In the genomic region with DNA sequence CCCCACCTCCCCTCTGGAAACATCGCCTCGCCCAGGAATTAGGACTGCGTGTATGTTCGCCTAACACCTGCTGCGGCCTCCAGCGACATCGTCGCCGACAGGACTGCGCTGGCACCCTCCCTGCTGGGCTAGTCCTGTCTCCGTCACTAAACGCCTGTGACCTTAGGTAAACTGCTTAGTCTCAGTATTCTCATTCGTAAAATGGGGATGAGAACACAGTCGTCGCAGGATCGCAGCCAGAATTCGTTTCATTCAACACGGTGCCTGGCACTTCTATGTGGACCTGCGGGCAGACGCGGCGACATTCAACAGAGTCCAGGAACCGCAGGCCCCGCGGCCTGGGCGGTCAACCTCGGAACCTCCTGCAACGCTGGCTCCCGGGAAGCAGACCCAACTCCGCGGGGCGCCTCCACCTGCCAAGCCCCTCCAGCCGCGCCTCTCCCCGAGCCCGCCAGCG, we compare ENCODE assay signal across 8 cellular contexts. TPM values are rescaled to one million over a fixed set of nuclear protein-coding genes. Genes with fewer than 3 reads are reported as not detected.
A peak's percentile ranks its signal among the peaks of the same experiment; 100 is the strongest.
DNase-seq lines count a peak whose midpoint lies in the region; ATAC-seq and TF ChIP-seq lines count a peak whose summit lies in the region.

No MANE protein-coding gene starts in this region.

- H3K27ac ChIP-seq in AG04450 (ENCODE audit: low read depth, low read length) = no peak overlapping the region
- H3K27ac ChIP-seq in transverse colon = peak overlapping the region; percentile 84 to 92 (median 92)

- H3K36me3 Mint-ChIP-seq in activated CD4-positive, alpha-beta memory T cell treated with anti-CD3 and anti-CD28 coated beads, Interleukin-2, amount 10 ng/mL, durations not matched to agents 7 days and 5 days (ENCODE audit: low read depth) = no peaks in the 10 kb centered on the region
- H3K36me3 Mint-ChIP-seq in natural killer cell = no peaks in the 10 kb centered on the region

- CTCF ChIA-PET in AG04450 (lab: Charles Lee) = interaction anchor here (0.6 to 0.9 kb wide), 2 partner anchors 12 to 303 kb away, joined by 3 to 5 read pairs; no protein-coding TSS in a partner anchor
- CTCF ChIA-PET in activated CD4-positive, alpha-beta memory T cell treated with anti-CD3 and anti-CD28 coated beads, Interleukin-2, amount 10 ng/mL, durations not matched to agents 7 days and 5 days (lab: Charles Lee) = interaction anchor here (1.6 kb wide), 1 partner anchor 179 kb away, joined by 6 read pairs; the partner anchor contains the start of gene IL17D

- H3K36me3 ChIP-seq in transverse colon = no peaks in the 10 kb centered on the region

- peak overlapping the region; percentile 69 for H3K27ac Mint-ChIP-seq in activated CD4-positive, alpha-beta memory T cell treated with anti-CD3 and anti-CD28 coated beads, Interleukin-2, amount 10 ng/mL, durations not matched to agents 7 days and 5 days
- peak overlapping the region in 1 of 2 donors; percentile 75 for H3K27ac Mint-ChIP-seq in natural killer cell

- POLR2A ChIA-PET in AG04450 (lab: Yijun Ruan, JAX) = no interaction called here
- POLR2A ChIA-PET in activated CD4-positive, alpha-beta memory T cell treated with anti-CD3 and anti-CD28 coated beads, Interleukin-2, amount 10 ng/mL, durations not matched to agents 7 days and 5 days (lab: Charles Lee) = interaction anchor here (0.6 to 1.9 kb wide), 7 partner anchors 40 to 249 kb away, joined by 3 to 7 read pairs (median 4); partner anchors contain the start of genes EEF1AKMT1 and IFT88

- WGBS in transverse colon (ENCODE audit: low coverage in 1 of 2), 2 donors = 3 to 19% methylated on average over 10 to 37 of the region's 37 CpGs

- no peak for TF ChIP-seq POLR2A in transverse colon (IDR thresholded peaks at IDR 0.05)

- intact Hi-C loops in natural killer cell (cut with micrococcal nuclease) = loop anchor here (10.0 kb wide), 1 partner anchor 180 kb away; the partner anchor contains the start of gene IL17D
- intact Hi-C loops in transverse colon (cut with DNase I; ENCODE audit: low total_unique reads) = no loop called here

- H3K4me3 ChIP-seq in AG04450 (ENCODE audit: low read depth, low read length) (peak overlapping the region; percentile 82), fibroblast of the aortic adventitia (ENCODE audit: low read depth, low read length) (peak overlapping the region; percentile 80), transverse colon (peak overlapping the region; percentile 85 to 92 (median 88))

- no peak for TF ChIP-seq EP300 in transverse colon (IDR thresholded peaks at IDR 0.05; ENCODE audit: low read depth)

- ATAC-seq in GM19035 (IDR thresholded peaks at IDR 0.05; ENCODE audit: unreplicated experiment) = peak; percentile 35
- peak; percentile 10 for ATAC-seq in HG03460 (IDR thresholded peaks at IDR 0.05; ENCODE audit: unreplicated experiment)
- peak; percentile 2 to 9 (median 9) for ATAC-seq in natural killer cell

- peak overlapping the region; percentile 79 for H3K4me3 Mint-ChIP-seq in activated CD4-positive, alpha-beta memory T cell treated with anti-CD3 and anti-CD28 coated beads, Interleukin-2, amount 10 ng/mL, durations not matched to agents 7 days and 5 days
- peak overlapping the region; percentile 88 for H3K4me3 Mint-ChIP-seq in natural killer cell

- no peak for DNase-seq in AG04450 (ENCODE audit: low read depth, low spot score)
- peak; percentile 46 for DNase-seq in activated CD4-positive, alpha-beta memory T cell treated with anti-CD3 and anti-CD28 coated beads, Interleukin-2, amount 10 ng/mL, durations not matched to agents 7 days and 5 days
- peak; percentile 12 for DNase-seq in fibroblast of the aortic adventitia (ENCODE audit: low read depth)
- DNase-seq in natural killer cell = no peak
- peak; percentile 57 for DNase-seq in transverse colon
- DNase-seq in retina = no peak

- peaks cover 7 to 29% (median 19%) of the 10 kb centered on the region in 4 donors for H3K4me1 ChIP-seq in transverse colon

- in situ Hi-C loops in transverse colon (cut with MboI; ENCODE audit: low pct_ligation_motif_present in 1 of 4, low pct_unique_long_range_greater_than_20kb in 1 of 4, low sequenced_read_pairs in 3 of 4) = no loop called here

- peaks cover 34% of the 10 kb centered on the region for H3K4me1 Mint-ChIP-seq in activated CD4-positive, alpha-beta memory T cell treated with anti-CD3 and anti-CD28 coated beads, Interleukin-2, amount 10 ng/mL, durations not matched to agents 7 days and 5 days
- peaks cover 16 to 18% of the 10 kb centered on the region in 2 donors for H3K4me1 Mint-ChIP-seq in natural killer cell

- TF ChIP-seq CTCF in AG04450 (IDR thresholded peaks at IDR 0.05; ENCODE audit: low read depth, low read length) (no peak), fibroblast of the aortic adventitia (IDR thresholded peaks at IDR 0.05; ENCODE audit: insufficient read depth, low read length) (no peak), natural killer cell (IDR thresholded peaks at IDR 0.05) (no peak), transverse colon (IDR thresholded peaks at IDR 0.05) (no peak)

- H3K9me3 ChIP-seq in AG04450 (ENCODE audit: control insufficient read depth, insufficient read depth, low read length) (no peaks in the 10 kb centered on the region), transverse colon (no peaks in the 10 kb centered on the region)

- no peaks in the 10 kb centered on the region for H3K27me3 Mint-ChIP-seq in activated CD4-positive, alpha-beta memory T cell treated with anti-CD3 and anti-CD28 coated beads, Interleukin-2, amount 10 ng/mL, durations not matched to agents 7 days and 5 days
- peaks cover 4 to 10% of the 10 kb centered on the region in 2 donors for H3K27me3 Mint-ChIP-seq in natural killer cell (ENCODE audit: low read depth in 2 of 2)

- H3K27me3 ChIP-seq in AG04450 (ENCODE audit: control insufficient read depth, insufficient read depth, low read length) (no peaks in the 10 kb centered on the region), transverse colon (no peaks in the 10 kb centered on the region)

- peaks cover under 1% of the 10 kb centered on the region for H3K9me3 Mint-ChIP-seq in activated CD4-positive, alpha-beta memory T cell treated with anti-CD3 and anti-CD28 coated beads, Interleukin-2, amount 10 ng/mL, durations not matched to agents 7 days and 5 days
- no peaks in the 10 kb centered on the region for H3K9me3 Mint-ChIP-seq in natural killer cell

RNA-seq across cellular contexts. Expression of gene CRYL1, which starts 0.5 kb away (rescaled TPM):
- 21.6 and 23.2 TPM in 2 replicates for polyA plus RNA-seq in AG04450 (2011; rRNA removed)
- polyA minus RNA-seq in AG04450 (2011; rRNA and poly(A)+ RNA removed) = 11.0 and 16.0 TPM in 2 replicates
- total RNA-seq in activated CD4-positive, alpha-beta memory T cell treated with anti-CD3 and anti-CD28 coated beads, Interleukin-2, amount 10 ng/mL, durations not matched to agents 7 days and 5 days = 10 to 100 TPM; 20.1 to 22.8 TPM
- total RNA-seq in fibroblast of the aortic adventitia (ENCODE audit: low replicate concordance) = 14.2 and 21.3 TPM in 2 replicates
- total RNA-seq in natural killer cell = 10 to 100 TPM; 13.4 to 15.8 (median 14.9) TPM
- 100 to 1,000 TPM in 3 of 4 donors, 10 to 100 TPM in 1; 75.0 to 188 (median 145) TPM for total RNA-seq in transverse colon

RNA-seq across cellular contexts. Expression of gene IFT88, which starts 41.8 kb away (rescaled TPM):
- 11.0 and 15.8 TPM in 2 replicates for polyA plus RNA-seq in AG04450 (2011; rRNA removed)
- polyA minus RNA-seq in AG04450 (2011; rRNA and poly(A)+ RNA removed) = 11.4 and 12.6 TPM in 2 replicates
- total RNA-seq in activated CD4-positive, alpha-beta memory T cell treated with anti-CD3 and anti-CD28 coated beads, Interleukin-2, amount 10 ng/mL, durations not matched to agents 7 days and 5 days = 1 to 10 TPM; 6.1 to 8.1 TPM
- total RNA-seq in fibroblast of the aortic adventitia (ENCODE audit: low replicate concordance) = 21.1 TPM in 2 replicates
- total RNA-seq in natural killer cell = 10 to 100 TPM in 2 of 3 donors, 1 to 10 TPM in 1; 9.2 to 13.9 (median 13.9) TPM
- 10 to 100 TPM in 3 of 4 donors, 1 to 10 TPM in 1; 3.4 to 22.9 (median 16.6) TPM for total RNA-seq in transverse colon

Comparison
In these comparisons a context has a peak if more than half of its experiments do, and no peak if none do; other contexts are left out.
1. DNase-seq: peak in activated CD4-positive, alpha-beta memory T cell treated with anti-CD3 and anti-CD28 coated beads, Interleukin-2, amount 10 ng/mL, durations not matched to agents 7 days and 5 days (single experiment), fibroblast of the aortic adventitia (single experiment) and transverse colon (single experiment); none in AG04450 (single experiment), natural killer cell (single experiment) and retina (single experiment).
2. Peak in every context shown above with its lines, with median percentiles within 50 percentile points of each other: H3K4me3 ChIP-seq and ATAC-seq.